In the genomic region with DNA sequence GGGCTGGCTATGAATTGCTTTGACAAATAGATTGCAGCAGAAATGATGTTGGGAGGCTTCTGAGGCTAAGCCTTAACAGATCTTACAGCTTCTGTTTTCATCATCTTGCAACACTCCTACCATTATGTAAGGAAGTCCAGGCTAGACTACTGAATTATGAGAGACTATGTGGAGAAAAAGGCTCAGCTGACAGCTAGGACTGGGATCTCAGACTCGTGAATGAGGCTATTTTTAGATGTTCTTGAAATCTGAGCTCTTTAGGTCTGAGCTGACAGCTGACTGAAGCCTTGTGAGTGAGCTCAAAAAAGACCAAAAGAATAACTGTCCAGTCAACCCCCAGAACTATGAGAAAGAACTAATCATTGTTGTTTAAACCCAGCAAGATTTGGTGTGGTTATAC, we compare ENCODE assay signal across 12 cellular contexts.
DNase-seq lines count a peak whose midpoint lies in the region; ATAC-seq and TF ChIP-seq lines count a peak whose summit lies in the region.
"Had no signal": no experiment of that assay in that cellular context is flagged by ENCODE, and none has a peak within 500 bp of the region (broad histone marks: within the 10 kb centered on the region; RNA-seq: fewer than 3 reads in every experiment).

No MANE protein-coding gene starts in this region.

- no peaks in the 10 kb centered on the region for H3K9me3 Mint-ChIP-seq in neural crest cell
- H3K9me3 Mint-ChIP-seq: activated naive CD4-positive, alpha-beta T cell treated with anti-CD3 and anti-CD28 coated beads, Interleukin-2, amount 50 U/mL, for 24 hours had no signal

- peak overlapping the region in 52 of 59 donors; percentile 10 to 84 (median 62) for H3K27ac ChIP-seq in dorsolateral prefrontal cortex

- no peak for TF ChIP-seq CTCF in dorsolateral prefrontal cortex (IDR thresholded peaks at IDR 0.05 in 54 of 56, conservative IDR thresholded peaks at IDR 0.05 in 2 of 56; ENCODE audit: low read depth in 1 of 56, partially characterized antibody in 56 of 56)
- no peak for TF ChIP-seq CTCF in neural crest cell (conservative IDR thresholded peaks at IDR 0.05)

- ATAC-seq in HG02840 (IDR thresholded peaks at IDR 0.05; ENCODE audit: low FRiP score, unreplicated experiment), result no peak
- ATAC-seq in GM19467 (IDR thresholded peaks at IDR 0.05; ENCODE audit: unreplicated experiment), result no peak
- no peak for ATAC-seq in GM21423 (IDR thresholded peaks at IDR 0.05; ENCODE audit: unreplicated experiment)
- ATAC-seq: naive thymus-derived CD8-positive, alpha-beta T cell had no signal

- H3K27me3 ChIP-seq in dorsolateral prefrontal cortex, result no peaks in the 10 kb centered on the region
- H3K27me3 ChIP-seq: MG63 had no signal

- peak overlapping the region; percentile 9 for H3K27ac Mint-ChIP-seq in neural crest cell (ENCODE audit: unreplicated experiment)
- H3K27ac Mint-ChIP-seq: activated naive CD4-positive, alpha-beta T cell treated with anti-CD3 and anti-CD28 coated beads, Interleukin-2, amount 50 U/mL, for 24 hours; naive thymus-derived CD8-positive, alpha-beta T cell had no signal

- no peaks in the 10 kb centered on the region for H3K36me3 Mint-ChIP-seq in neural crest cell (ENCODE audit: low read depth)
- H3K36me3 Mint-ChIP-seq: activated naive CD4-positive, alpha-beta T cell treated with anti-CD3 and anti-CD28 coated beads, Interleukin-2, amount 50 U/mL, for 24 hours; naive thymus-derived CD8-positive, alpha-beta T cell had no signal

- intact Hi-C loops in dorsolateral prefrontal cortex (cut with DNase I), result no loop called here

- peaks cover 52% of the 10 kb centered on the region for H3K4me1 Mint-ChIP-seq in neural crest cell
- H3K4me1 Mint-ChIP-seq: activated naive CD4-positive, alpha-beta T cell treated with anti-CD3 and anti-CD28 coated beads, Interleukin-2, amount 50 U/mL, for 24 hours; naive thymus-derived CD8-positive, alpha-beta T cell had no signal

- peak overlapping the region; percentile 6 for H3K4me3 Mint-ChIP-seq in neural crest cell
- H3K4me3 Mint-ChIP-seq: activated naive CD4-positive, alpha-beta T cell treated with anti-CD3 and anti-CD28 coated beads, Interleukin-2, amount 50 U/mL, for 24 hours; naive thymus-derived CD8-positive, alpha-beta T cell had no signal

- no peaks in the 10 kb centered on the region for H3K27me3 Mint-ChIP-seq in neural crest cell (ENCODE audit: low read depth)

- H3K4me3 ChIP-seq in dorsolateral prefrontal cortex, result peak overlapping the region in 1 of 59 donors; percentile 6
- H3K4me3 ChIP-seq: MG63 had no signal

- DNase-seq in DMS53 (lab: John Stamatoyannopoulos, UW) (peak; percentile 59), NCI-H2171 (lab: John Stamatoyannopoulos, UW) (peak; percentile 8), dorsolateral prefrontal cortex (no peak), neural crest cell (ENCODE audit: low read depth, low spot score) (no peak), germinal center (ENCODE audit: low spot score) (no peak)
- DNase-seq: foreskin fibroblast; MG63; naive thymus-derived CD8-positive, alpha-beta T cell had no signal

Comparison
In these comparisons a context has a peak if more than half of its experiments do, and no peak if none do; other contexts are left out.
1. DNase-seq: peak in DMS53 (single experiment) and NCI-H2171 (single experiment); none in dorsolateral prefrontal cortex (0 of 10), neural crest cell (single experiment) and germinal center (single experiment).